Comparison of ENCODE assay signal across 19 cellular contexts in genomic region chr1:62448221-62448933, GRCh38.
"Had no signal": no experiment of that assay in that cellular context is flagged by ENCODE, and none has a peak within 500 bp of the region (broad histone marks: within the 10 kb centered on the region; RNA-seq: fewer than 3 reads in every experiment).

No MANE protein-coding gene starts in this region.

- DNase-seq: activated gamma-delta T cell treated with Interleukin-2 at 50 U/mL for 16 hours; activated T-cell treated with anti-CD3 and anti-CD28 coated beads, Interleukin-2, amount 50 U/mL, for 48 hours; amniotic stem cell; caudate nucleus; endodermal cell; foreskin keratinocyte; glutamatergic neuron; hippocampal formation; lower lobe of right lung; pancreas; right lobe of liver; stimulated activated CD4-positive, alpha-beta T cell treated with anti-CD3 and anti-CD28 coated beads, Interleukin-4, amount 100 ng/mL, for 24 hours; stimulated activated naive B cell treated with anti-CD40 and anti-IgM and Interleukin-4, amounts not matched to agents 10 μg/mL and 1 μg/mL and 100 μg/mL, for 72 hours had no signal

- H3K4me3 ChIP-seq: lower lobe of right lung, pancreas, right lobe of liver, smooth muscle cell had no signal

- H3K27me3 Mint-ChIP-seq: natural killer cell treated with Interleukin-12 subunit alpha and Interleukin-12 subunit beta and Interleukin-15 and Interleukin-18, amount 100 ng/mL, for 72 hours; stimulated activated naive B cell treated with anti-CD40 and anti-IgM and Interleukin-4, amounts not matched to agents 10 μg/mL and 1 μg/mL and 100 μg/mL, for 72 hours had no signal

- H3K4me1 ChIP-seq: lower lobe of right lung, pancreas, right lobe of liver had no signal

- H3K27ac Mint-ChIP-seq: activated naive CD4-positive, alpha-beta T cell treated with anti-CD3 and anti-CD28 coated beads, Interleukin-2, amount 50 U/mL, for 72 hours; endodermal cell; stimulated activated naive B cell treated with anti-CD40 and anti-IgM and Interleukin-4, amounts not matched to agents 10 μg/mL and 1 μg/mL and 100 μg/mL, for 72 hours; T-helper 1 cell treated with Interleukin-12 subunit alpha and Interleukin-12 subunit beta and Interleukin-4 antibody, amounts not matched to agents 30 μg/mL and 1 μg/mL, for 36 hours had no signal

- H3K9me3 Mint-ChIP-seq: activated naive CD4-positive, alpha-beta T cell treated with anti-CD3 and anti-CD28 coated beads, Interleukin-2, amount 50 U/mL, for 72 hours; endodermal cell; natural killer cell treated with Interleukin-12 subunit alpha and Interleukin-12 subunit beta and Interleukin-15 and Interleukin-18, amount 100 ng/mL, for 72 hours; T-helper 1 cell treated with Interleukin-12 subunit alpha and Interleukin-12 subunit beta and Interleukin-4 antibody, amounts not matched to agents 30 μg/mL and 1 μg/mL, for 36 hours had no signal

- H3K4me1 Mint-ChIP-seq: endodermal cell had no signal

- H3K27ac ChIP-seq: epithelial cell of prostate, foreskin keratinocyte, lower lobe of right lung, neutrophil, pancreas, right lobe of liver had no signal

- H3K27me3 ChIP-seq: foreskin keratinocyte, neutrophil, pancreas, right lobe of liver had no signal

- H3K9me3 ChIP-seq: lower lobe of right lung, neutrophil, pancreas, right lobe of liver had no signal

- H3K4me2 ChIP-seq: smooth muscle cell had no signal

- ATAC-seq: foreskin keratinocyte; lower lobe of right lung; pancreas; right lobe of liver; stimulated activated naive B cell treated with anti-CD40 and anti-IgM and Interleukin-4, amounts not matched to agents 10 μg/mL and 1 μg/mL and 100 μg/mL, for 72 hours had no signal

- H3K4me3 Mint-ChIP-seq: endodermal cell; natural killer cell treated with Interleukin-12 subunit alpha and Interleukin-12 subunit beta and Interleukin-15 and Interleukin-18, amount 100 ng/mL, for 72 hours; stimulated activated naive B cell treated with anti-CD40 and anti-IgM and Interleukin-4, amounts not matched to agents 10 μg/mL and 1 μg/mL and 100 μg/mL, for 72 hours; T-helper 1 cell treated with Interleukin-12 subunit alpha and Interleukin-12 subunit beta and Interleukin-4 antibody, amounts not matched to agents 30 μg/mL and 1 μg/mL, for 36 hours had no signal
